ENCODE assay signal across 18 cellular contexts in the genomic region with DNA sequence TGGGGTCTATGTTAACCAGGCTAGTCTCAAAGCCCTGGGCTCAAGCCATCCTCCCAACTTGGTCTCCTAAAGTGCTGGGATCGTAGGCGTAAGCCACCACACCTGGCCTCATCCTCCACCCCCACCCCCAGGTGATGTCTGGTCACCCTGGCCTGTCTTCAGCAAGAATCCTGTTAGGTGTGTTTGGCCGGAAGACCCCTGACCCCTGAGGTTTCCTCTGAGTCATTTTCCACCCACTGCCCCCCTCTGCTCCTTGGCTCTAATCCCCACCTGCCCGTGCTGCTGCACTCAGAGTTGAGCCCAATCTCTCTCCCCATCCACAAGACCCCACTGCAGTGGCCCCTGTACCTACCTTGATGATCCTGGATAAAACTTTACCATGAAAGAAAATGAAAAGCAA. TPM values are rescaled to one million over a fixed set of nuclear protein-coding genes. Genes with fewer than 3 reads are reported as not detected.
DNase-seq lines count a peak whose midpoint lies in the region; ATAC-seq, FAIRE-seq and TF ChIP-seq lines count a peak whose summit lies in the region.
"Had no signal": no experiment of that assay in that cellular context is flagged by ENCODE, and none has a peak within 500 bp of the region (broad histone marks: within the 10 kb centered on the region; RNA-seq: fewer than 3 reads in every experiment).

No MANE protein-coding gene starts in this region.

- TF ChIP-seq CTCF in HepG2 (CRISPR knock-in tag; IDR thresholded peaks at IDR 0.05), result no peak
- TF ChIP-seq CTCF in right lobe of liver (IDR thresholded peaks at IDR 0.05), result no peak
- no peak for TF ChIP-seq CTCF in type B pancreatic cell (conservative IDR thresholded peaks at IDR 0.05)
- no peak for TF ChIP-seq CTCF in CD8-positive, alpha-beta T cell (IDR thresholded peaks at IDR 0.05)

- WGBS in HepG2 (ENCODE audit: low lambda C conversion rate), result 93% methylated on average over 4 of the region's 4 CpGs
- WGBS in right lobe of liver (ENCODE audit: insufficient coverage, low coverage, low lambda C conversion rate, missing lambda C conversion rate), result 100% methylated on average over 1 of the region's 4 CpGs

- H3K36me3 ChIP-seq in HepG2 (replicated peaks in 1 of 2; ENCODE audit: control insufficient read depth in 1 of 2, insufficient read depth in 2 of 2, low read length in 2 of 2), result peaks cover 6 to 9% of the 10 kb centered on the region in 2 experiments; a peak in 3 of 5 replicates
- no peaks in the 10 kb centered on the region for H3K36me3 ChIP-seq in right lobe of liver
- no peaks in the 10 kb centered on the region; the same call in 1 of the 2 replicates for H3K36me3 ChIP-seq in SK-N-MC (ENCODE audit: insufficient read depth, low read length)
- H3K36me3 ChIP-seq in CD8-positive, alpha-beta T cell (ENCODE audit: insufficient read depth, low read length), result peaks cover 25% of the 10 kb centered on the region

- no peak for TF ChIP-seq POLR2A in HepG2 (IDR thresholded peaks at IDR 0.05; ENCODE audit: insufficient read depth in 1 of 2, low read depth in 2 of 2, low read length in 2 of 2)
- TF ChIP-seq POLR2A in right lobe of liver (IDR thresholded peaks at IDR 0.05), result no peak

- H3K27ac ChIP-seq in HepG2 (ENCODE audit: extremely low read length, insufficient read depth, low read length), result peak overlapping the region; percentile 84
- peak overlapping the region in 1 of 3 donors; percentile 66 for H3K27ac ChIP-seq in right lobe of liver
- H3K27ac ChIP-seq in SK-N-MC, result peak overlapping the region; percentile 90
- no peak overlapping the region for H3K27ac ChIP-seq in CD8-positive, alpha-beta T cell (ENCODE audit: low read depth, low read length)
- H3K27ac ChIP-seq: esophagus muscularis mucosa, gastroesophageal sphincter, psoas muscle, suprapubic skin had no signal

- in situ Hi-C loops in HepG2 (cut with HindIII; ENCODE audit: extremely low pct_ligation_motif_present, low pct_unique_long_range_greater_than_20kb), result no loop called here

- H3K9me3 ChIP-seq in HepG2 (ENCODE audit: low read length), result no peaks in the 10 kb centered on the region
- no peaks in the 10 kb centered on the region for H3K9me3 ChIP-seq in right lobe of liver
- H3K9me3 ChIP-seq in SK-N-MC (ENCODE audit: low read depth, low read length), result no peaks in the 10 kb centered on the region
- no peaks in the 10 kb centered on the region for H3K9me3 ChIP-seq in CD8-positive, alpha-beta T cell (ENCODE audit: low read length)
- H3K9me3 ChIP-seq: esophagus muscularis mucosa, gastroesophageal sphincter, psoas muscle, suprapubic skin had no signal

- ATAC-seq in HepG2 (no peak), right lobe of liver (no peak)
- no peak for ATAC-seq in CD8-positive, alpha-beta T cell
- ATAC-seq: gastroesophageal sphincter had no signal

- peak overlapping the region; percentile 69 for H3K27ac Mint-ChIP-seq in type B pancreatic cell
- no peak overlapping the region for H3K27ac Mint-ChIP-seq in CD8-positive, alpha-beta T cell

- H2AFZ ChIP-seq in HepG2 (ENCODE audit: low read length), result no peak overlapping the region

- TF ChIP-seq RAD21 in HepG2 (CRISPR knock-in tag; IDR thresholded peaks at IDR 0.05), result no peak

- no peak overlapping the region for H3K4me3 Mint-ChIP-seq in type B pancreatic cell
- H3K4me3 Mint-ChIP-seq in CD8-positive, alpha-beta T cell, result no peak overlapping the region

- H4K20me1 ChIP-seq in HepG2 (ENCODE audit: insufficient read depth, low read length), result no peaks in the 10 kb centered on the region

- H3K4me3 ChIP-seq in HepG2 (replicated peaks in 1 of 3; ENCODE audit: insufficient read depth in 1 of 3, low read depth in 2 of 3, low read length in 3 of 3) (no peak overlapping the region; a peak in 1 of 6 replicates), right lobe of liver (no peak overlapping the region), SK-N-MC (0 out of 2 replicates have a peak overlapping the region, but pooled peaks have one; percentile 25)
- H3K4me3 ChIP-seq in CD8-positive, alpha-beta T cell (ENCODE audit: low read depth, low read length), result no peak overlapping the region
- H3K4me3 ChIP-seq: cardiac muscle cell, esophagus muscularis mucosa, gastroesophageal sphincter, psoas muscle, suprapubic skin had no signal

- peak overlapping the region; percentile 68; the same call in 1 of the 2 replicates for H3K4me2 ChIP-seq in HepG2 (ENCODE audit: low read depth, low read length)

- H3K4me1 Mint-ChIP-seq in type B pancreatic cell (ENCODE audit: unreplicated experiment), result peaks cover 20% of the 10 kb centered on the region
- H3K4me1 Mint-ChIP-seq in CD8-positive, alpha-beta T cell (ENCODE audit: low read depth), result peaks cover 4% of the 10 kb centered on the region

- TF ChIP-seq EP300 in HepG2 (IDR thresholded peaks at IDR 0.05; ENCODE audit: low read depth in 2 of 2, low read length in 2 of 2) (no peak), HepG2 (CRISPR knock-in tag; IDR thresholded peaks at IDR 0.05; ENCODE audit: borderline replicate concordance) (no peak)

- H3K27me3 Mint-ChIP-seq in type B pancreatic cell, result no peaks in the 10 kb centered on the region
- no peaks in the 10 kb centered on the region for H3K27me3 Mint-ChIP-seq in CD8-positive, alpha-beta T cell (ENCODE audit: low read depth)

- BruUV-seq in HepG2 (replicated peaks; lab: Mats Ljungman, UMichigan), result no TSS peak

- H3K4me1 ChIP-seq in HepG2 (ENCODE audit: insufficient read depth, low read length) (peaks cover 40% of the 10 kb centered on the region), right lobe of liver (peaks cover 0 to 5% (median 2%) of the 10 kb centered on the region in 4 donors)
- no peaks in the 10 kb centered on the region for H3K4me1 ChIP-seq in CD8-positive, alpha-beta T cell (ENCODE audit: insufficient read depth, low read length)
- H3K4me1 ChIP-seq: psoas muscle had no signal

- POLR2A ChIA-PET in HepG2 (lab: Yijun Ruan, JAX), result interaction anchor here (1.0 kb wide), 1 partner anchor 148 kb away, joined by 3 read pairs; a partner anchor contains a TSS
- POLR2A ChIA-PET in CD8-positive, alpha-beta T cell (lab: Charles Lee), result no interaction called here

- DNase-seq in HepG2 (ENCODE audit: low spot score), result no peak
- DNase-seq in right lobe of liver, result no peak
- DNase-seq in SK-N-MC (ENCODE audit: low read depth, low spot score), result no peak
- peak; percentile 48 for DNase-seq in dermis blood vessel endothelial cell
- no peak for DNase-seq in type B pancreatic cell (ENCODE audit: extremely low spot score, unreplicated experiment)
- DNase-seq in NCI-H446 (lab: John Stamatoyannopoulos, UW), result no peak
- no peak for DNase-seq in CD8-positive, alpha-beta T cell
- DNase-seq in iPS-NIHi11 (ENCODE audit: low spot score), result no peak
- DNase-seq: activated CD4-positive, CD25-positive, alpha-beta regulatory T cell treated with anti-CD3 and anti-CD28 coated beads, Interleukin-2, amount 50 U/mL, for 72 hours; NCI-H1105 treated with DMSO at 0.1 percent for 48 hours; NCI-H524; psoas muscle had no signal

- FAIRE-seq in HepG2 (lab: Jason Lieb, UNC), result no peak
- FAIRE-seq: HTR-8/SVneo, small intestine had no signal

- no peaks in the 10 kb centered on the region for H3K9me3 Mint-ChIP-seq in type B pancreatic cell
- H3K9me3 Mint-ChIP-seq in CD8-positive, alpha-beta T cell, result no peaks in the 10 kb centered on the region

- CTCF ChIA-PET in HepG2 (lab: Yijun Ruan, JAX; ENCODE audit: low intra/inter-chr PET ratio, low total read pairs), result no interaction called here
- CTCF ChIA-PET in CD8-positive, alpha-beta T cell (lab: Charles Lee), result interaction anchor here (1.0 to 2.6 kb wide), 2 partner anchors 245 to 323 kb away, joined by 3 to 11 read pairs; no protein-coding TSS in a partner anchor

- H3K36me3 Mint-ChIP-seq in type B pancreatic cell, result peaks cover 5% of the 10 kb centered on the region
- H3K36me3 Mint-ChIP-seq in CD8-positive, alpha-beta T cell, result peaks cover 47% of the 10 kb centered on the region

- H3K9ac ChIP-seq in HepG2 (ENCODE audit: insufficient read depth, low read depth, low read length), result no peak overlapping the region
- H3K9ac ChIP-seq in SK-N-MC (ENCODE audit: insufficient read length), result peak overlapping the region; percentile 37

- no peaks in the 10 kb centered on the region for H3K79me2 ChIP-seq in HepG2 (ENCODE audit: insufficient read depth, low read length)

- no peaks in the 10 kb centered on the region for H3K27me3 ChIP-seq in HepG2 (ENCODE audit: control insufficient read depth in 1 of 2, insufficient read depth in 2 of 2, low read length in 2 of 2)
- no peaks in the 10 kb centered on the region for H3K27me3 ChIP-seq in right lobe of liver
- H3K27me3 ChIP-seq in CD8-positive, alpha-beta T cell (ENCODE audit: insufficient read depth, low read length), result no peaks in the 10 kb centered on the region
- H3K27me3 ChIP-seq: cardiac muscle cell, esophagus muscularis mucosa, gastroesophageal sphincter, suprapubic skin had no signal

- intact Hi-C loops in HepG2 (cut with micrococcal nuclease; ENCODE audit: unreplicated experiment), result no loop called here
- intact Hi-C loops in right lobe of liver (cut with DNase I), result no loop called here
- intact Hi-C loops in CD8-positive, alpha-beta T cell (cut with DNase I, micrococcal nuclease), result no loop called here

RNA-seq across cellular contexts. Expression of a gene that starts 25.2 kb away (rescaled TPM):
- total RNA-seq in HepG2 (2016; rRNA removed; fragmentation: Illumina TruSeq; extraction: Trizol) (8.5 and 18.9 TPM in 2 replicates), right lobe of liver (10 to 100 TPM in 3 of 6 experiments, 1 to 10 TPM in 3; 8.4 to 20.6 (median 11.2) TPM), dermis blood vessel endothelial cell (16.0 and 17.7 TPM in 2 replicates), type B pancreatic cell (ENCODE audit: low replicate concordance) (18.3 and 24.1 TPM in 2 replicates)
- 4.6 and 5.7 TPM in 2 replicates for total RNA-seq in HepG2 (2016; cell fraction: cytosol; rRNA removed; fragmentation: Illumina TruSeq; extraction: Trizol; ENCODE audit: low read depth)
- 9.7 and 20.6 TPM in 2 replicates for total RNA-seq in HepG2 (2016; cell fraction: insoluble cytoplasmic fraction; rRNA removed; fragmentation: Illumina TruSeq; extraction: Trizol)
- 8.2 and 8.3 TPM in 2 replicates for total RNA-seq in HepG2 (2016; cell fraction: membrane; rRNA removed; fragmentation: Illumina TruSeq; extraction: Trizol)
- total RNA-seq in HepG2 (2016; cell fraction: nucleus; rRNA removed; fragmentation: Illumina TruSeq; extraction: Trizol), result 17.2 and 20.6 TPM in 2 replicates
- polyA plus RNA-seq in HepG2 (2011; rRNA removed), result 15.4 and 24.4 TPM in 2 replicates
- 15.0 and 19.6 TPM in 2 replicates for polyA plus RNA-seq in HepG2 (2011; cell fraction: cytosol; rRNA removed)
- polyA plus RNA-seq in HepG2 (2011; cell fraction: nucleus; rRNA removed), result 21.9 and 23.2 TPM in 2 replicates
- 8.6 and 10.0 TPM in 2 replicates for polyA plus RNA-seq in HepG2 (2012)
- polyA plus RNA-seq in HepG2 (2016; cell fraction: cytosol; fragmentation: Illumina TruSeq; extraction: Trizol; ENCODE audit: low read depth), result 4.3 and 5.7 TPM in 2 replicates
- polyA plus RNA-seq in HepG2 (2016; cell fraction: insoluble cytoplasmic fraction; fragmentation: Illumina TruSeq; extraction: Trizol; ENCODE audit: low read depth), result 8.0 and 11.5 TPM in 2 replicates
- 6.1 and 8.5 TPM in 2 replicates for polyA plus RNA-seq in HepG2 (2016; cell fraction: membrane; fragmentation: Illumina TruSeq; extraction: Trizol; ENCODE audit: low read depth)
- 41.6 and 41.9 TPM in 2 replicates for polyA plus RNA-seq in HepG2 (2016; cell fraction: nucleus; fragmentation: Illumina TruSeq; extraction: Trizol; ENCODE audit: insufficient read depth, low read depth)
- polyA minus RNA-seq in HepG2 (2011; rRNA and poly(A)+ RNA removed; ENCODE audit: low replicate concordance), result 17.2 and 31.0 TPM in 2 replicates
- 7.4 and 8.9 TPM in 2 replicates for polyA minus RNA-seq in HepG2 (2011; cell fraction: cytosol; rRNA and poly(A)+ RNA removed)
- 9.9 and 11.1 TPM in 2 replicates for polyA minus RNA-seq in HepG2 (2011; cell fraction: nucleus; rRNA and poly(A)+ RNA removed)
- 1 to 10 TPM; 1.3 to 2.1 TPM for total RNA-seq in CD8-positive, alpha-beta T cell

RNA-seq across cellular contexts. Expression of a gene that starts 25.3 kb away (rescaled TPM):
- 75.6 and 91.8 TPM in 2 replicates for total RNA-seq in HepG2 (2016; rRNA removed; fragmentation: Illumina TruSeq; extraction: Trizol)
- total RNA-seq in HepG2 (2016; cell fraction: cytosol; rRNA removed; fragmentation: Illumina TruSeq; extraction: Trizol; ENCODE audit: low read depth), result 27.2 and 29.3 TPM in 2 replicates
- total RNA-seq in HepG2 (2016; cell fraction: insoluble cytoplasmic fraction; rRNA removed; fragmentation: Illumina TruSeq; extraction: Trizol), result 75.1 and 91.3 TPM in 2 replicates
- 38.5 and 45.3 TPM in 2 replicates for total RNA-seq in HepG2 (2016; cell fraction: membrane; rRNA removed; fragmentation: Illumina TruSeq; extraction: Trizol)
- 31.9 and 40.6 TPM in 2 replicates for total RNA-seq in HepG2 (2016; cell fraction: nucleus; rRNA removed; fragmentation: Illumina TruSeq; extraction: Trizol)
- 40.8 and 45.2 TPM in 2 replicates for polyA plus RNA-seq in HepG2 (2011; rRNA removed)
- 42.0 and 59.5 TPM in 2 replicates for polyA plus RNA-seq in HepG2 (2011; cell fraction: cytosol; rRNA removed)
- polyA plus RNA-seq in HepG2 (2011; cell fraction: nucleus; rRNA removed), result 20.7 and 23.1 TPM in 2 replicates
- 23.2 and 37.3 TPM in 2 replicates for polyA plus RNA-seq in HepG2 (2012)
- polyA plus RNA-seq in HepG2 (2016; cell fraction: cytosol; fragmentation: Illumina TruSeq; extraction: Trizol; ENCODE audit: low read depth), result 30.5 and 33.1 TPM in 2 replicates
- polyA plus RNA-seq in HepG2 (2016; cell fraction: insoluble cytoplasmic fraction; fragmentation: Illumina TruSeq; extraction: Trizol; ENCODE audit: low read depth), result 96.1 and 104 TPM in 2 replicates
- polyA plus RNA-seq in HepG2 (2016; cell fraction: membrane; fragmentation: Illumina TruSeq; extraction: Trizol; ENCODE audit: low read depth), result 33.3 and 38.2 TPM in 2 replicates
- polyA plus RNA-seq in HepG2 (2016; cell fraction: nucleus; fragmentation: Illumina TruSeq; extraction: Trizol; ENCODE audit: insufficient read depth, low read depth), result 46.3 and 53.6 TPM in 2 replicates
- 57.1 and 74.2 TPM in 2 replicates for polyA minus RNA-seq in HepG2 (2011; rRNA and poly(A)+ RNA removed; ENCODE audit: low replicate concordance)
- polyA minus RNA-seq in HepG2 (2011; cell fraction: cytosol; rRNA and poly(A)+ RNA removed), result 23.5 and 26.5 TPM in 2 replicates
- polyA minus RNA-seq in HepG2 (2011; cell fraction: nucleus; rRNA and poly(A)+ RNA removed), result 13.2 and 15.2 TPM in 2 replicates
- total RNA-seq in right lobe of liver, result 10 to 100 TPM; 41.4 to 85.1 (median 51.2) TPM
- total RNA-seq in dermis blood vessel endothelial cell, result 64.5 and 72.9 TPM in 2 replicates
- 57.2 and 75.2 TPM in 2 replicates for total RNA-seq in type B pancreatic cell (ENCODE audit: low replicate concordance)
- total RNA-seq in CD8-positive, alpha-beta T cell, result 1 to 10 TPM; 7.9 to 8.1 TPM

RNA-seq across cellular contexts. Expression of a gene that starts 48.7 kb away (rescaled TPM):
- total RNA-seq in HepG2 (2016; rRNA removed; fragmentation: Illumina TruSeq; extraction: Trizol) (0.15 and 1.00 TPM in 2 replicates), right lobe of liver (100 to 1,000 TPM in 4 of 6 experiments, 10 to 100 TPM in 2; 58.1 to 169 (median 130) TPM), dermis blood vessel endothelial cell (0.14 and 0.34 TPM in 2 replicates), type B pancreatic cell (ENCODE audit: low replicate concordance) (1.3 and 4.6 TPM in 2 replicates)
- 0.18 TPM in 1 of 2 replicates, not detected in the other for total RNA-seq in HepG2 (2016; cell fraction: cytosol; rRNA removed; fragmentation: Illumina TruSeq; extraction: Trizol; ENCODE audit: low read depth)
- 0.21 and 0.71 TPM in 2 replicates for total RNA-seq in HepG2 (2016; cell fraction: insoluble cytoplasmic fraction; rRNA removed; fragmentation: Illumina TruSeq; extraction: Trizol)
- 0.28 and 0.46 TPM in 2 replicates for total RNA-seq in HepG2 (2016; cell fraction: membrane; rRNA removed; fragmentation: Illumina TruSeq; extraction: Trizol)
- 1.7 TPM in 2 replicates for total RNA-seq in HepG2 (2016; cell fraction: nucleus; rRNA removed; fragmentation: Illumina TruSeq; extraction: Trizol)
- 0.58 and 1.0 TPM in 2 replicates for polyA plus RNA-seq in HepG2 (2011; rRNA removed)
- 0.22 and 0.24 TPM in 2 replicates for polyA plus RNA-seq in HepG2 (2011; cell fraction: cytosol; rRNA removed)
- 4.2 and 5.2 TPM in 2 replicates for polyA plus RNA-seq in HepG2 (2011; cell fraction: nucleus; rRNA removed)
- polyA plus RNA-seq in HepG2 (2012), result 0.45 and 0.56 TPM in 2 replicates
- 0.25 and 0.31 TPM in 2 replicates for polyA plus RNA-seq in HepG2 (2016; cell fraction: cytosol; fragmentation: Illumina TruSeq; extraction: Trizol; ENCODE audit: low read depth)
- polyA plus RNA-seq in HepG2 (2016; cell fraction: insoluble cytoplasmic fraction; fragmentation: Illumina TruSeq; extraction: Trizol; ENCODE audit: low read depth), result 0.17 and 0.23 TPM in 2 replicates
- polyA plus RNA-seq in HepG2 (2016; cell fraction: membrane; fragmentation: Illumina TruSeq; extraction: Trizol; ENCODE audit: low read depth), result 0.11 and 0.15 TPM in 2 replicates
- polyA plus RNA-seq in HepG2 (2016; cell fraction: nucleus; fragmentation: Illumina TruSeq; extraction: Trizol; ENCODE audit: insufficient read depth, low read depth), result 4.0 and 5.6 TPM in 2 replicates
- 0.34 and 1.1 TPM in 2 replicates for polyA minus RNA-seq in HepG2 (2011; rRNA and poly(A)+ RNA removed; ENCODE audit: low replicate concordance)
- polyA minus RNA-seq in HepG2 (2011; cell fraction: cytosol; rRNA and poly(A)+ RNA removed), result not detected in 2 replicates
- 0.99 and 1.0 TPM in 2 replicates for polyA minus RNA-seq in HepG2 (2011; cell fraction: nucleus; rRNA and poly(A)+ RNA removed)
- total RNA-seq in CD8-positive, alpha-beta T cell, result 1 to 10 TPM; 1.2 to 1.6 TPM

Comparison
In these comparisons a context has a peak if more than half of its experiments do, and no peak if none do; other contexts are left out.
1. RNA of a gene that starts 48.7 kb away (total RNA-seq): 58.1 to 169 TPM in right lobe of liver; 1.3 to 4.6 TPM in type B pancreatic cell, 1.2 to 1.6 TPM in CD8-positive, alpha-beta T cell, 0.15 to 1.7 TPM in HepG2 and 0.14 to 0.34 TPM in dermis blood vessel endothelial cell; every median in the first group is over 10 times any median in the second.